ENCODE assay signal across 36 cellular contexts in genomic region chr1:42150626-42151025, GRCh38. TPM values are rescaled to one million over a fixed set of nuclear protein-coding genes. Genes with fewer than 3 reads are reported as not detected.
"Had no signal": no experiment of that assay in that cellular context is flagged by ENCODE, and none has a peak within 500 bp of the region (broad histone marks: within the 10 kb centered on the region; RNA-seq: fewer than 3 reads in every experiment).

No MANE protein-coding gene starts in this region.

- H3K27ac ChIP-seq: adrenal gland, body of pancreas, esophagus muscularis mucosa, foreskin keratinocyte, gastrocnemius medialis had no signal

- H3K4me1 Mint-ChIP-seq: activated CD4-positive, alpha-beta T cell treated with anti-CD3 and anti-CD28 coated beads, Interleukin-2, amount 10 ng/mL, durations not matched to agents 24 days and 14 days; activated CD8-positive, alpha-beta memory T cell treated with anti-CD3 and anti-CD28 coated beads, Interleukin-2, amount 10 ng/mL, durations not matched to agents 7 days and 5 days; activated naive CD4-positive, alpha-beta T cell treated with anti-CD3 and anti-CD28 coated beads, Interleukin-2, amount 50 U/mL, for 24 hours; activated naive CD8-positive, alpha-beta T cell treated with anti-CD3 and anti-CD28 coated beads for 36 hours; activated naive CD8-positive, alpha-beta T cell treated with anti-CD3 and anti-CD28 coated beads, Interleukin-2, amount 50 U/mL, for 24 hours; T-cell had no signal

- DNase-seq: activated CD4-positive, alpha-beta memory T cell treated with anti-CD3 and anti-CD28 coated beads for 36 hours; activated CD4-positive, alpha-beta T cell treated with anti-CD3 and anti-CD28 coated beads, Interleukin-2, amount 10 ng/mL, durations not matched to agents 24 days and 14 days; activated CD4-positive, CD25-positive, alpha-beta regulatory T cell; activated CD8-positive, alpha-beta memory T cell treated with anti-CD3 and anti-CD28 coated beads, Interleukin-2, amount 10 ng/mL, durations not matched to agents 7 days and 5 days; activated CD8-positive, alpha-beta memory T cell treated with anti-CD3 and anti-CD28 coated beads, Interleukin-2, amount 50 U/mL, for 4 hours; activated CD8-positive, alpha-beta T cell treated with anti-CD3 and anti-CD28 coated beads, Interleukin-2, amount 10 ng/mL, durations not matched to agents 7 days and 5 days; activated effector memory CD4-positive, alpha-beta T cell treated with anti-CD3 and anti-CD28 coated beads, Interleukin-2, amount 50 U/mL, for 16 hours; activated naive CD4-positive, alpha-beta T cell treated with anti-CD3 and anti-CD28 coated beads for 36 hours; activated naive CD8-positive, alpha-beta T cell treated with anti-CD3 and anti-CD28 coated beads for 36 hours; activated naive CD8-positive, alpha-beta T cell treated with anti-CD3 and anti-CD28 coated beads, Interleukin-2, amount 50 U/mL, for 24 hours; activated T-cell treated with anti-CD3 and anti-CD28 coated beads, Interleukin-2, amount 50 U/mL, for 1 hour; activated T-cell treated with anti-CD3 and anti-CD28 coated beads, Interleukin-2, amount 50 U/mL, for 48 hours; amygdala; body of pancreas; caudate nucleus; cortex of kidney; dermis blood vessel endothelial cell; effector CD4-positive, alpha-beta T cell; effector memory CD8-positive, alpha-beta T cell; erythroblast; foreskin keratinocyte; gastrocnemius medialis; glutamatergic neuron; SW 1271; T-cell; T1000 had no signal

- H3K4me3 Mint-ChIP-seq: activated CD4-positive, alpha-beta memory T cell treated with anti-CD3 and anti-CD28 coated beads for 36 hours; activated CD4-positive, alpha-beta T cell treated with anti-CD3 and anti-CD28 coated beads, Interleukin-2, amount 10 ng/mL, durations not matched to agents 24 days and 14 days; activated CD8-positive, alpha-beta memory T cell treated with anti-CD3 and anti-CD28 coated beads, Interleukin-2, amount 10 ng/mL, durations not matched to agents 7 days and 5 days; activated CD8-positive, alpha-beta T cell treated with anti-CD3 and anti-CD28 coated beads, Interleukin-2, amount 10 ng/mL, durations not matched to agents 7 days and 5 days; activated naive CD4-positive, alpha-beta T cell treated with anti-CD3 and anti-CD28 coated beads for 36 hours; activated naive CD4-positive, alpha-beta T cell treated with anti-CD3 and anti-CD28 coated beads, Interleukin-2, amount 50 U/mL, for 24 hours; activated naive CD8-positive, alpha-beta T cell treated with anti-CD3 and anti-CD28 coated beads for 36 hours; activated naive CD8-positive, alpha-beta T cell treated with anti-CD3 and anti-CD28 coated beads, Interleukin-2, amount 50 U/mL, for 24 hours; activated T-helper 1 cell treated with anti-CD3 and anti-CD28 coated beads, Interleukin-12 subunit alpha, Interleukin-12 subunit beta, Interleukin-2, Interleukin-4 antibody, amounts not matched to agents 30 ng/mL and 10 ng/mL and 1 ng/mL, durations not matched to agents 14 hours and 24 hours and 36 hours; effector memory CD8-positive, alpha-beta T cell; T-cell; T-helper 1 cell treated with Interleukin-12 subunit alpha and Interleukin-12 subunit beta and Interleukin-4 antibody, amounts not matched to agents 30 μg/mL and 1 μg/mL, for 36 hours had no signal

- H3K9me3 Mint-ChIP-seq: activated CD4-positive, alpha-beta memory T cell treated with anti-CD3 and anti-CD28 coated beads for 36 hours; activated CD4-positive, alpha-beta T cell treated with anti-CD3 and anti-CD28 coated beads, Interleukin-2, amount 10 ng/mL, durations not matched to agents 24 days and 14 days; activated naive CD4-positive, alpha-beta T cell treated with anti-CD3 and anti-CD28 coated beads for 36 hours; activated naive CD4-positive, alpha-beta T cell treated with anti-CD3 and anti-CD28 coated beads, Interleukin-2, amount 50 U/mL, for 24 hours; activated naive CD8-positive, alpha-beta T cell treated with anti-CD3 and anti-CD28 coated beads for 36 hours; activated naive CD8-positive, alpha-beta T cell treated with anti-CD3 and anti-CD28 coated beads, Interleukin-2, amount 50 U/mL, for 24 hours; activated T-helper 1 cell treated with anti-CD3 and anti-CD28 coated beads, Interleukin-12 subunit alpha, Interleukin-12 subunit beta, Interleukin-2, Interleukin-4 antibody, amounts not matched to agents 30 ng/mL and 10 ng/mL and 1 ng/mL, durations not matched to agents 14 hours and 24 hours and 36 hours; activated T-helper 2 cell treated with anti-CD3 and anti-CD28 coated beads, Interferon-gamma antibody, Interleukin-2, Interleukin-4, amounts not matched to agents 10 μg/mL and 5 μg/mL and 100 μg/mL, durations not matched to agents 14 hours and 24 hours and 36 hours; effector memory CD8-positive, alpha-beta T cell; T-cell; T-helper 1 cell treated with Interleukin-12 subunit alpha and Interleukin-12 subunit beta and Interleukin-4 antibody, amounts not matched to agents 30 μg/mL and 1 μg/mL, for 36 hours had no signal

- H3K4me3 ChIP-seq: adrenal gland, body of pancreas, esophagus muscularis mucosa, gastrocnemius medialis had no signal

- H3K4me1 ChIP-seq: adrenal gland, foreskin keratinocyte, gastrocnemius medialis had no signal

- H3K36me3 ChIP-seq: adrenal gland, esophagus muscularis mucosa, gastrocnemius medialis had no signal

- H3K36me3 Mint-ChIP-seq: activated CD4-positive, alpha-beta memory T cell treated with anti-CD3 and anti-CD28 coated beads for 36 hours; activated CD8-positive, alpha-beta memory T cell treated with anti-CD3 and anti-CD28 coated beads, Interleukin-2, amount 10 ng/mL, durations not matched to agents 7 days and 5 days; activated naive CD4-positive, alpha-beta T cell treated with anti-CD3 and anti-CD28 coated beads, Interleukin-2, amount 50 U/mL, for 24 hours; activated naive CD8-positive, alpha-beta T cell treated with anti-CD3 and anti-CD28 coated beads for 36 hours; T-cell had no signal

- H3K9me3 ChIP-seq: adrenal gland, body of pancreas, esophagus muscularis mucosa, gastrocnemius medialis had no signal

- ATAC-seq: activated CD8-positive, alpha-beta memory T cell treated with anti-CD3 and anti-CD28 coated beads, Interleukin-2, amount 10 ng/mL, durations not matched to agents 7 days and 5 days; activated CD8-positive, alpha-beta T cell treated with anti-CD3 and anti-CD28 coated beads, Interleukin-2, amount 10 ng/mL, durations not matched to agents 7 days and 5 days; activated naive CD8-positive, alpha-beta T cell treated with anti-CD3 and anti-CD28 coated beads, Interleukin-2, amount 50 U/mL, for 24 hours; body of pancreas; effector memory CD8-positive, alpha-beta T cell; foreskin keratinocyte; gastrocnemius medialis; T-cell had no signal

- H3K27ac Mint-ChIP-seq: activated CD4-positive, alpha-beta memory T cell treated with anti-CD3 and anti-CD28 coated beads for 36 hours; activated CD4-positive, alpha-beta T cell treated with anti-CD3 and anti-CD28 coated beads, Interleukin-2, amount 10 ng/mL, durations not matched to agents 24 days and 14 days; activated CD8-positive, alpha-beta memory T cell treated with anti-CD3 and anti-CD28 coated beads, Interleukin-2, amount 10 ng/mL, durations not matched to agents 7 days and 5 days; activated CD8-positive, alpha-beta T cell treated with anti-CD3 and anti-CD28 coated beads, Interleukin-2, amount 10 ng/mL, durations not matched to agents 7 days and 5 days; activated naive CD4-positive, alpha-beta T cell treated with anti-CD3 and anti-CD28 coated beads for 36 hours; activated naive CD4-positive, alpha-beta T cell treated with anti-CD3 and anti-CD28 coated beads, Interleukin-2, amount 50 U/mL, for 24 hours; activated naive CD8-positive, alpha-beta T cell treated with anti-CD3 and anti-CD28 coated beads for 36 hours; activated naive CD8-positive, alpha-beta T cell treated with anti-CD3 and anti-CD28 coated beads, Interleukin-2, amount 50 U/mL, for 24 hours; activated T-helper 1 cell treated with anti-CD3 and anti-CD28 coated beads, Interleukin-12 subunit alpha, Interleukin-12 subunit beta, Interleukin-2, Interleukin-4 antibody, amounts not matched to agents 30 ng/mL and 10 ng/mL and 1 ng/mL, durations not matched to agents 14 hours and 24 hours and 36 hours; activated T-helper 2 cell treated with anti-CD3 and anti-CD28 coated beads, Interferon-gamma antibody, Interleukin-2, Interleukin-4, amounts not matched to agents 10 μg/mL and 5 μg/mL and 100 μg/mL, durations not matched to agents 14 hours and 24 hours and 36 hours; effector memory CD8-positive, alpha-beta T cell; T-cell; T-helper 1 cell treated with Interleukin-12 subunit alpha and Interleukin-12 subunit beta and Interleukin-4 antibody, amounts not matched to agents 30 μg/mL and 1 μg/mL, for 36 hours had no signal

- H3K27me3 ChIP-seq: body of pancreas had no signal

- H3K27me3 Mint-ChIP-seq: activated CD4-positive, alpha-beta T cell treated with anti-CD3 and anti-CD28 coated beads, Interleukin-2, amount 10 ng/mL, durations not matched to agents 24 days and 14 days; activated naive CD4-positive, alpha-beta T cell treated with anti-CD3 and anti-CD28 coated beads, Interleukin-2, amount 50 U/mL, for 24 hours had no signal

RNA-seq across cellular contexts. Expression of gene GUCA2B, which starts 2.6 kb away (rescaled TPM):
- total RNA-seq: activated CD4-positive, alpha-beta memory T cell treated with anti-CD3 and anti-CD28 coated beads for 36 hours; activated CD4-positive, alpha-beta T cell treated with anti-CD3 and anti-CD28 coated beads, Interleukin-2, amount 10 ng/mL, durations not matched to agents 24 days and 14 days; activated CD8-positive, alpha-beta memory T cell treated with anti-CD3 and anti-CD28 coated beads for 36 hours; activated CD8-positive, alpha-beta memory T cell treated with anti-CD3 and anti-CD28 coated beads, Interleukin-2, amount 10 ng/mL, durations not matched to agents 7 days and 5 days; activated CD8-positive, alpha-beta T cell treated with anti-CD3 and anti-CD28 coated beads, Interleukin-2, amount 10 ng/mL, durations not matched to agents 7 days and 5 days; activated naive CD4-positive, alpha-beta T cell treated with anti-CD3 and anti-CD28 coated beads for 36 hours; activated naive CD8-positive, alpha-beta T cell treated with anti-CD3 and anti-CD28 coated beads for 36 hours; activated T-helper 1 cell treated with anti-CD3 and anti-CD28 coated beads, Interleukin-12 subunit alpha, Interleukin-12 subunit beta, Interleukin-2, Interleukin-4 antibody, amounts not matched to agents 30 ng/mL and 10 ng/mL and 1 ng/mL, durations not matched to agents 14 hours and 24 hours and 36 hours; activated T-helper 2 cell treated with anti-CD3 and anti-CD28 coated beads, Interferon-gamma antibody, Interleukin-2, Interleukin-4, amounts not matched to agents 10 μg/mL and 5 μg/mL and 100 μg/mL, durations not matched to agents 14 hours and 24 hours and 36 hours; adrenal gland; aorta; body of pancreas; chondrocyte; dermis blood vessel endothelial cell; esophagus muscularis mucosa; foreskin keratinocyte; T-cell; T-helper 2 cell treated with Interferon-gamma antibody and Interleukin-4, amounts not matched to agents 100 ng/mL and 5 ng/mL, for 36 hours had no signal

RNA-seq across cellular contexts. Expression of gene GUCA2A, which starts 13.9 kb away (rescaled TPM):
- total RNA-seq: activated CD4-positive, alpha-beta memory T cell treated with anti-CD3 and anti-CD28 coated beads for 36 hours; activated CD4-positive, alpha-beta T cell treated with anti-CD3 and anti-CD28 coated beads, Interleukin-2, amount 10 ng/mL, durations not matched to agents 24 days and 14 days; activated CD8-positive, alpha-beta memory T cell treated with anti-CD3 and anti-CD28 coated beads for 36 hours; activated CD8-positive, alpha-beta memory T cell treated with anti-CD3 and anti-CD28 coated beads, Interleukin-2, amount 10 ng/mL, durations not matched to agents 7 days and 5 days; activated CD8-positive, alpha-beta T cell treated with anti-CD3 and anti-CD28 coated beads, Interleukin-2, amount 10 ng/mL, durations not matched to agents 7 days and 5 days; activated naive CD4-positive, alpha-beta T cell treated with anti-CD3 and anti-CD28 coated beads for 36 hours; activated naive CD8-positive, alpha-beta T cell treated with anti-CD3 and anti-CD28 coated beads for 36 hours; activated T-helper 1 cell treated with anti-CD3 and anti-CD28 coated beads, Interleukin-12 subunit alpha, Interleukin-12 subunit beta, Interleukin-2, Interleukin-4 antibody, amounts not matched to agents 30 ng/mL and 10 ng/mL and 1 ng/mL, durations not matched to agents 14 hours and 24 hours and 36 hours; activated T-helper 2 cell treated with anti-CD3 and anti-CD28 coated beads, Interferon-gamma antibody, Interleukin-2, Interleukin-4, amounts not matched to agents 10 μg/mL and 5 μg/mL and 100 μg/mL, durations not matched to agents 14 hours and 24 hours and 36 hours; adrenal gland; aorta; body of pancreas; chondrocyte; dermis blood vessel endothelial cell; esophagus muscularis mucosa; foreskin keratinocyte; T-cell; T-helper 2 cell treated with Interferon-gamma antibody and Interleukin-4, amounts not matched to agents 100 ng/mL and 5 ng/mL, for 36 hours had no signal
